In genomic region chr22:38462960-38463784, GRCh38 we compare ENCODE assay signal across 11 cellular contexts. TPM values are rescaled to one million over a fixed set of nuclear protein-coding genes. Genes with fewer than 3 reads are reported as not detected.
DNase-seq lines count a peak whose midpoint lies in the region; ATAC-seq, FAIRE-seq and TF ChIP-seq lines count a peak whose summit lies in the region.
"Had no signal": no experiment of that assay in that cellular context is flagged by ENCODE, and none has a peak within 500 bp of the region (broad histone marks: within the 10 kb centered on the region; RNA-seq: fewer than 3 reads in every experiment).

No MANE protein-coding gene starts in this region.

- H3K27ac Mint-ChIP-seq in astrocyte (ENCODE audit: unreplicated experiment) = no peak overlapping the region

- H3K36me3 ChIP-seq in astrocyte (ENCODE audit: insufficient read depth, low read length) (no peaks in the 10 kb centered on the region), rectal smooth muscle tissue (ENCODE audit: control insufficient read depth, insufficient read depth, low read length) (no peaks in the 10 kb centered on the region)
- H3K36me3 ChIP-seq: uterus had no signal

- H2AFZ ChIP-seq in astrocyte (ENCODE audit: low read depth, low read length) = no peak overlapping the region

- H3K4me2 ChIP-seq in astrocyte (ENCODE audit: low read length) = no peak overlapping the region

- H3K27ac ChIP-seq in astrocyte (ENCODE audit: low read depth, low read length) (no peak overlapping the region), rectal smooth muscle tissue (ENCODE audit: low read depth, low read length) (no peak overlapping the region)
- H3K27ac ChIP-seq: uterus had no signal

- H4K20me1 ChIP-seq in astrocyte (ENCODE audit: insufficient read depth, low read length) = no peaks in the 10 kb centered on the region

- no peaks in the 10 kb centered on the region for H3K4me1 Mint-ChIP-seq in astrocyte (ENCODE audit: low read depth, unreplicated experiment)

- DNase-seq in HuH-7.5 (ENCODE audit: low spot score) = peak; percentile 94
- no peak for DNase-seq in astrocyte (ENCODE audit: low read depth)
- DNase-seq in iPS-NIHi11 (ENCODE audit: low spot score) = peak; percentile 77
- no peak for DNase-seq in DMS 273 treated with DMSO at 0.1 percent for 48 hours (lab: John Stamatoyannopoulos, UW)
- no peak for DNase-seq in RPMI8226
- DNase-seq in DMS114 treated with DMSO at 0.1 percent for 48 hours (lab: John Stamatoyannopoulos, UW; ENCODE audit: unreplicated experiment) = no peak
- DNase-seq: activated T-cell treated with anti-CD3 and anti-CD28 coated beads, Interleukin-2, amount 50 U/mL, for 48 hours; mammary epithelial cell had no signal

- H3K4me1 ChIP-seq in astrocyte (ENCODE audit: insufficient read depth, low read length) (peaks cover 7% of the 10 kb centered on the region), rectal smooth muscle tissue (ENCODE audit: control insufficient read depth, insufficient read depth, low read length) (peaks cover 3% of the 10 kb centered on the region)
- H3K4me1 ChIP-seq: uterus had no signal

- peaks cover 36% of the 10 kb centered on the region for H3K27me3 Mint-ChIP-seq in astrocyte (ENCODE audit: low read depth, unreplicated experiment)

- no peak for FAIRE-seq in astrocyte (lab: Jason Lieb, UNC)

- H3K79me2 ChIP-seq in astrocyte (ENCODE audit: insufficient read depth, low read length) = peaks cover 3% of the 10 kb centered on the region

- H3K27me3 ChIP-seq in astrocyte (ENCODE audit: insufficient read depth, low read length) (peaks cover 33% of the 10 kb centered on the region), rectal smooth muscle tissue (ENCODE audit: control insufficient read depth, insufficient read depth, low read length) (peaks cover 18% of the 10 kb centered on the region)
- H3K27me3 ChIP-seq: uterus had no signal

- TF ChIP-seq CTCF in astrocyte (IDR thresholded peaks at IDR 0.05; ENCODE audit: insufficient read depth, low read depth, low read length) = no peak

- H3K4me3 Mint-ChIP-seq in astrocyte (ENCODE audit: unreplicated experiment) = peak overlapping the region; percentile 28

- H3K4me3 ChIP-seq in astrocyte (ENCODE audit: insufficient read depth, low read depth, low read length) (no peak overlapping the region), rectal smooth muscle tissue (ENCODE audit: low read length) (peak overlapping the region; percentile 21)
- H3K4me3 ChIP-seq: uterus had no signal

- no peaks in the 10 kb centered on the region for H3K9me3 Mint-ChIP-seq in astrocyte (ENCODE audit: unreplicated experiment)

- no peak overlapping the region for H3K9ac ChIP-seq in astrocyte (ENCODE audit: low read length)
- no peak overlapping the region for H3K9ac ChIP-seq in rectal smooth muscle tissue (ENCODE audit: low read length)

- ATAC-seq in esophagus mucosa = no peak

- no peaks in the 10 kb centered on the region for H3K36me3 Mint-ChIP-seq in astrocyte (ENCODE audit: low read depth, unreplicated experiment)

- H3K9me3 ChIP-seq in astrocyte (ENCODE audit: insufficient read depth, low read depth, low read length) = no peaks in the 10 kb centered on the region
- H3K9me3 ChIP-seq: uterus had no signal

RNA-seq across cellular contexts. Expression of gene KDELR3, which starts 4.7 kb away (rescaled TPM):
- total RNA-seq in astrocyte (72.6 and 96.0 TPM in 2 replicates), esophagus mucosa (3.2 TPM)

RNA-seq across cellular contexts. Expression of gene KCNJ4, which starts 8.2 kb away (rescaled TPM):
- total RNA-seq in astrocyte (0.19 and 0.30 TPM in 2 replicates), esophagus mucosa (not detected)
- total RNA-seq: mammary epithelial cell had no signal

RNA-seq across cellular contexts. Expression of gene DDX17, which starts 42.9 kb away (rescaled TPM):
- total RNA-seq in astrocyte = 258 TPM in 2 replicates
- total RNA-seq in esophagus mucosa = 183 TPM

Comparison
In these comparisons a context has a peak if more than half of its experiments do, and no peak if none do; other contexts are left out.
1. DNase-seq: peak in HuH-7.5 (single experiment) and iPS-NIHi11 (single experiment); none in astrocyte (single experiment), DMS 273 treated with DMSO at 0.1 percent for 48 hours (single experiment), RPMI8226 (single experiment) and DMS114 treated with DMSO at 0.1 percent for 48 hours (single experiment).
2. RNA of gene KDELR3, which starts 4.7 kb away (total RNA-seq): 72.6 to 96.0 TPM in astrocyte; 3.2 TPM in esophagus mucosa (single experiment); every median in the first group is over 10 times any median in the second.